In genomic region chr9:124869986-124870560, GRCh38 we compare ENCODE assay signal across 8 cellular contexts. TPM values are rescaled to one million over a fixed set of nuclear protein-coding genes. Genes with fewer than 3 reads are reported as not detected.
DNase-seq lines count a peak whose midpoint lies in the region; ATAC-seq and TF ChIP-seq lines count a peak whose summit lies in the region.

No MANE protein-coding gene starts in this region.

- peak overlapping the region; percentile 89 to 96 for H3K27ac ChIP-seq in ascending aorta

- intact Hi-C loops in Right ventricle myocardium superior (cut with DNase I): no loop called here
- intact Hi-C loops in cardiac septum (cut with DNase I): loop anchor here (2.0 to 5.0 kb wide), 2 partner anchors 71 to 272 kb away; partner anchors contain the start of genes GOLGA1 and SCAI
- intact Hi-C loops in ascending aorta (cut with DNase I): loop anchor here (1.0 to 10.0 kb wide), 4 partner anchors 9 to 877 kb away; partner anchors contain the start of genes GOLGA1, PBX3, RPL35 and SCAI

- H3K27me3 Mint-ChIP-seq in T-helper 17 cell: no peaks in the 10 kb centered on the region

- H3K4me1 Mint-ChIP-seq in T-helper 17 cell: peaks cover 31% of the 10 kb centered on the region

- H3K36me3 ChIP-seq in ascending aorta: peaks cover 12 to 17% of the 10 kb centered on the region in 2 donors

- DNase-seq in Right ventricle myocardium superior (peak; percentile 69), cardiac septum (ENCODE audit: low spot score) (no peak), T-helper 17 cell (peak in 2 of 3 donors; percentile 43 to 56), ascending aorta (ENCODE audit: low spot score in 2 of 2) (no peak), kidney tubule cell (ENCODE audit: low spot score) (peak; percentile 53), T1000 (lab: John Stamatoyannopoulos, UW) (no peak)
- peak; percentile 84 to 85 for DNase-seq in stimulated activated CD4-positive, alpha-beta T cell treated with anti-CD3 and anti-CD28 coated beads, Interleukin-4, amount 100 ng/mL, for 48 hours (ENCODE audit: low read depth in 2 of 2)

- peaks cover 4% of the 10 kb centered on the region for H3K36me3 Mint-ChIP-seq in T-helper 17 cell (ENCODE audit: low read depth)

- H3K9me3 ChIP-seq in T-helper 17 cell (ENCODE audit: control insufficient read depth, low read length, poor library complexity, severe bottlenecking) (no peaks in the 10 kb centered on the region), ascending aorta (no peaks in the 10 kb centered on the region)

- peak overlapping the region; percentile 93 for H3K4me3 Mint-ChIP-seq in T-helper 17 cell

- no peak for TF ChIP-seq CTCF in ascending aorta (IDR thresholded peaks at IDR 0.05)

- no peak for ATAC-seq in Right ventricle myocardium superior (ENCODE audit: poor library complexity)
- ATAC-seq in HG03159 (IDR thresholded peaks at IDR 0.05; ENCODE audit: unreplicated experiment): peak; percentile 46
- ATAC-seq in T-helper 17 cell: peak; percentile 43

- peak overlapping the region; percentile 63 to 84 for H3K4me3 ChIP-seq in ascending aorta

- H3K4me1 ChIP-seq in ascending aorta: peaks cover 8 to 31% of the 10 kb centered on the region in 2 donors

- no peaks in the 10 kb centered on the region for H3K27me3 ChIP-seq in ascending aorta

- H3K27ac Mint-ChIP-seq in T-helper 17 cell: peak overlapping the region; percentile 93

RNA-seq across cellular contexts. Expression of gene ARPC5L, which starts 8.1 kb away (rescaled TPM):
- 37.8 TPM for total RNA-seq in Right ventricle myocardium superior
- total RNA-seq in cardiac septum: 53.8 TPM
- total RNA-seq in T-helper 17 cell: 10 to 100 TPM; 37.5 to 44.7 TPM
- total RNA-seq in ascending aorta: 12.0 TPM

RNA-seq across cellular contexts. Expression of gene RPL35, which starts 8.3 kb away (rescaled TPM):
- 621 TPM for total RNA-seq in Right ventricle myocardium superior
- 610 TPM for total RNA-seq in cardiac septum
- 1,000 to 10,000 TPM; 1,657 to 1,708 TPM for total RNA-seq in T-helper 17 cell
- total RNA-seq in ascending aorta: 2,123 TPM

RNA-seq across cellular contexts. Expression of gene WDR38, which starts 16.8 kb away (rescaled TPM):
- total RNA-seq in Right ventricle myocardium superior (not detected), cardiac septum (not detected), T-helper 17 cell (not detected), ascending aorta (not detected)

Comparison
In these comparisons a context has a peak if more than half of its experiments do, and no peak if none do; other contexts are left out.
1. DNase-seq: peak in Right ventricle myocardium superior (single experiment), T-helper 17 cell (2 of 3), kidney tubule cell (single experiment) and stimulated activated CD4-positive, alpha-beta T cell treated with anti-CD3 and anti-CD28 coated beads, Interleukin-4, amount 100 ng/mL, for 48 hours (2 of 2); none in cardiac septum (single experiment), ascending aorta (0 of 2) and T1000 (single experiment).